In genomic region chr12:6384499-6385436, GRCh38 we compare ENCODE assay signal across 10 cellular contexts. TPM values are rescaled to one million over a fixed set of nuclear protein-coding genes. Genes with fewer than 3 reads are reported as not detected.
A peak's percentile ranks its signal among the peaks of the same experiment; 100 is the strongest.
DNase-seq lines count a peak whose midpoint lies in the region; FAIRE-seq and TF ChIP-seq lines count a peak whose summit lies in the region.
"Had no signal": no experiment of that assay in that cellular context is flagged by ENCODE, and none has a peak within 500 bp of the region (broad histone marks: within the 10 kb centered on the region; RNA-seq: fewer than 3 reads in every experiment).

No MANE protein-coding gene starts in this region.

- H3K79me2 ChIP-seq in astrocyte (ENCODE audit: insufficient read depth, low read length) (peaks cover 8% of the 10 kb centered on the region), smooth muscle cell (ENCODE audit: low read depth) (peaks cover 19% of the 10 kb centered on the region)

- no peaks in the 10 kb centered on the region for H3K9me3 ChIP-seq in astrocyte (ENCODE audit: insufficient read depth, low read depth, low read length)
- H3K9me3 ChIP-seq in smooth muscle cell (replicated peaks; ENCODE audit: low read depth) = no peaks in the 10 kb centered on the region

- H4K20me1 ChIP-seq in astrocyte (ENCODE audit: insufficient read depth, low read length) (no peaks in the 10 kb centered on the region), smooth muscle cell (ENCODE audit: low read depth) (no peaks in the 10 kb centered on the region)

- H3K4me3 ChIP-seq in astrocyte (ENCODE audit: insufficient read depth, low read depth, low read length) = peak overlapping the region; percentile 32
- peak overlapping the region; percentile 52 for H3K4me3 ChIP-seq in smooth muscle cell

- H3K4me3 Mint-ChIP-seq in astrocyte (ENCODE audit: unreplicated experiment) = no peak overlapping the region

- H2AFZ ChIP-seq in astrocyte (ENCODE audit: low read depth, low read length) = peak overlapping the region; percentile 85
- peak overlapping the region; percentile 78 for H2AFZ ChIP-seq in smooth muscle cell (ENCODE audit: low read depth)

- no peak overlapping the region for H3K27ac Mint-ChIP-seq in astrocyte (ENCODE audit: unreplicated experiment)

- peaks cover 35% of the 10 kb centered on the region for H3K27me3 Mint-ChIP-seq in astrocyte (ENCODE audit: low read depth, unreplicated experiment)

- H3K36me3 Mint-ChIP-seq in astrocyte (ENCODE audit: low read depth, unreplicated experiment) = no peaks in the 10 kb centered on the region

- no peaks in the 10 kb centered on the region for H3K4me1 Mint-ChIP-seq in astrocyte (ENCODE audit: low read depth, unreplicated experiment)

- peaks cover 17% of the 10 kb centered on the region for H3K4me1 ChIP-seq in astrocyte (ENCODE audit: insufficient read depth, low read length)
- H3K4me1 ChIP-seq in smooth muscle cell (ENCODE audit: low read depth) = peaks cover 19% of the 10 kb centered on the region

- 88% methylated on average over 36 of the region's 36 CpGs for WGBS in smooth muscle cell (ENCODE audit: low lambda C conversion rate)

- H3K27me3 ChIP-seq in astrocyte (ENCODE audit: insufficient read depth, low read length) (no peaks in the 10 kb centered on the region), smooth muscle cell (ENCODE audit: low read depth) (no peaks in the 10 kb centered on the region)

- no peak for FAIRE-seq in astrocyte (lab: Jason Lieb, UNC)

- DNase-seq in GM10266 (ENCODE audit: extremely low spot score) (peak; percentile 16), astrocyte (ENCODE audit: low read depth) (no peak), islet precursor cell (peak; percentile 58), smooth muscle cell (lab: John Stamatoyannopoulos, UW; ENCODE audit: unreplicated experiment) (no peak), amygdala (lab: John Stamatoyannopoulos, UW) (no peak), foreskin melanocyte (no peak)
- DNase-seq in activated CD8-positive, alpha-beta memory T cell treated with anti-CD3 and anti-CD28 coated beads for 24 hours = no peak
- DNase-seq in stimulated activated CD4-positive, alpha-beta T cell treated with anti-CD3 and anti-CD28 coated beads, Interleukin-4, amount 100 ng/mL, for 4 hours = no peak
- DNase-seq: activated naive CD4-positive, alpha-beta T cell; stimulated activated CD4-positive, alpha-beta T cell treated with anti-CD3 and anti-CD28 coated beads, Interleukin-12 subunit alpha, Interleukin-12 subunit beta, amount 100 ng/mL, for 4 hours had no signal

- H3K4me2 ChIP-seq in astrocyte (ENCODE audit: low read length) (peak overlapping the region; percentile 80), smooth muscle cell (peak overlapping the region; percentile 94)

- H3K27ac ChIP-seq in astrocyte (ENCODE audit: low read depth, low read length) = peak overlapping the region; percentile 50
- H3K27ac ChIP-seq in smooth muscle cell (ENCODE audit: low read depth) = peak overlapping the region; percentile 46

- no peaks in the 10 kb centered on the region for H3K9me3 Mint-ChIP-seq in astrocyte (ENCODE audit: unreplicated experiment)

- peak overlapping the region; percentile 75 for H3K9ac ChIP-seq in astrocyte (ENCODE audit: low read length)
- H3K9ac ChIP-seq in smooth muscle cell (ENCODE audit: low read depth) = peak overlapping the region; percentile 66

- TF ChIP-seq CTCF in GM10266 (IDR thresholded peaks at IDR 0.05; ENCODE audit: control insufficient read depth, insufficient read depth, low read depth, missing control alignments) (no peak), astrocyte (IDR thresholded peaks at IDR 0.05; ENCODE audit: insufficient read depth, low read depth, low read length) (no peak), smooth muscle cell (IDR thresholded peaks at IDR 0.05; ENCODE audit: borderline replicate concordance, insufficient read depth, poor library complexity, severe bottlenecking) (no peak)

- H3K36me3 ChIP-seq in astrocyte (ENCODE audit: insufficient read depth, low read length) (no peaks in the 10 kb centered on the region), smooth muscle cell (ENCODE audit: low read depth) (no peaks in the 10 kb centered on the region)

- H3F3A ChIP-seq in smooth muscle cell (ENCODE audit: low read depth) = peaks cover 3% of the 10 kb centered on the region

RNA-seq across cellular contexts. Expression of gene LTBR, which starts 0.8 kb away (rescaled TPM):
- total RNA-seq in astrocyte = 2.8 and 2.9 TPM in 2 replicates
- total RNA-seq in smooth muscle cell = 35.1 and 38.3 TPM in 2 replicates
- 72.9 and 97.8 TPM in 2 replicates for polyA plus RNA-seq in smooth muscle cell

RNA-seq across cellular contexts. Expression of gene SCNN1A, which starts 9.4 kb away (rescaled TPM):
- total RNA-seq in astrocyte = 0.94 and 1.3 TPM in 2 replicates
- 1.3 and 1.5 TPM in 2 replicates for total RNA-seq in smooth muscle cell
- 0.57 and 1.0 TPM in 2 replicates for polyA plus RNA-seq in smooth muscle cell

RNA-seq across cellular contexts. Expression of gene TNFRSF1A, which starts 42.9 kb away (rescaled TPM):
- 118 and 128 TPM in 2 replicates for total RNA-seq in astrocyte
- total RNA-seq in smooth muscle cell = 110 and 139 TPM in 2 replicates
- polyA plus RNA-seq in smooth muscle cell = 144 and 148 TPM in 2 replicates

RNA-seq across cellular contexts. Expression of gene CD27, which starts 60.0 kb away (rescaled TPM):
- not detected in 2 replicates for total RNA-seq in astrocyte
- not detected in 2 replicates for total RNA-seq in smooth muscle cell
- polyA plus RNA-seq in smooth muscle cell = not detected in 2 replicates

Comparison
In these comparisons a context has a peak if more than half of its experiments do, and no peak if none do; other contexts are left out.
1. DNase-seq: peak in GM10266 (single experiment) and islet precursor cell (single experiment); none in astrocyte (single experiment), smooth muscle cell (single experiment), amygdala (0 of 56), activated CD8-positive, alpha-beta memory T cell treated with anti-CD3 and anti-CD28 coated beads for 24 hours (single experiment), foreskin melanocyte (single experiment) and stimulated activated CD4-positive, alpha-beta T cell treated with anti-CD3 and anti-CD28 coated beads, Interleukin-4, amount 100 ng/mL, for 4 hours (0 of 2).